ENCODE assay signal across 8 cellular contexts in genomic region chrX:103356897-103357296, GRCh38. TPM values are rescaled to one million over a fixed set of nuclear protein-coding genes. Genes with fewer than 3 reads are reported as not detected.
DNase-seq lines count a peak whose midpoint lies in the region; ATAC-seq and TF ChIP-seq lines count a peak whose summit lies in the region.

No MANE protein-coding gene starts in this region.

- H3K4me1 Mint-ChIP-seq in HFFc6 (ENCODE audit: low read depth) (peaks cover 39% of the 10 kb centered on the region), immature natural killer cell (peaks cover 9% of the 10 kb centered on the region in 2 donors)
- H3K4me1 Mint-ChIP-seq in stimulated activated naive B cell treated with anti-CD40 and anti-IgM and Interleukin-4, amounts not matched to agents 10 μg/mL and 1 μg/mL and 100 μg/mL, for 72 hours: peaks cover 4 to 15% of the 10 kb centered on the region in 2 donors

- H3K36me3 Mint-ChIP-seq in HFFc6 (ENCODE audit: low read depth): peaks cover 14% of the 10 kb centered on the region
- no peaks in the 10 kb centered on the region for H3K36me3 Mint-ChIP-seq in immature natural killer cell
- H3K36me3 Mint-ChIP-seq in stimulated activated naive B cell treated with anti-CD40 and anti-IgM and Interleukin-4, amounts not matched to agents 10 μg/mL and 1 μg/mL and 100 μg/mL, for 72 hours: no peaks in the 10 kb centered on the region

- in situ Hi-C loops in astrocyte of the spinal cord (cut with HindIII; ENCODE audit: low sequenced_read_pairs): no loop called here

- ATAC-seq in stimulated activated naive B cell treated with anti-CD40 and anti-IgM and Interleukin-4, amounts not matched to agents 10 μg/mL and 1 μg/mL and 100 μg/mL, for 72 hours (replicated peaks): peak in 1 of 2 donors; percentile 29
- ATAC-seq in GM19452 (IDR thresholded peaks at IDR 0.05; ENCODE audit: unreplicated experiment) (no peak), GM19455 (IDR thresholded peaks at IDR 0.05; ENCODE audit: unreplicated experiment) (no peak)

- no peak for DNase-seq in AG04449 (ENCODE audit: low read depth, low spot score)
- DNase-seq in HFFc6: no peak
- no peak for DNase-seq in astrocyte of the spinal cord (ENCODE audit: low read depth, low spot score)
- DNase-seq in immature natural killer cell: no peak
- no peak for DNase-seq in stimulated activated naive B cell treated with anti-CD40 and anti-IgM and Interleukin-4, amounts not matched to agents 10 μg/mL and 1 μg/mL and 100 μg/mL, for 72 hours
- DNase-seq in activated CD4-positive, alpha-beta T cell treated with anti-CD3 and anti-CD28 coated beads, Interleukin-2, amount 50 U/mL, for 4 hours: no peak

- H3K9me3 Mint-ChIP-seq in HFFc6 (no peaks in the 10 kb centered on the region), immature natural killer cell (no peaks in the 10 kb centered on the region)
- no peaks in the 10 kb centered on the region for H3K9me3 Mint-ChIP-seq in stimulated activated naive B cell treated with anti-CD40 and anti-IgM and Interleukin-4, amounts not matched to agents 10 μg/mL and 1 μg/mL and 100 μg/mL, for 72 hours

- H3K4me3 ChIP-seq in AG04449 (ENCODE audit: low read depth, low read length) (peak overlapping the region; percentile 79), astrocyte of the spinal cord (ENCODE audit: low read depth, low read length) (peak overlapping the region; percentile 89)

- CTCF ChIA-PET in AG04449 (lab: Yijun Ruan, JAX): interaction anchor here (1.1 to 2.1 kb wide), 2 partner anchors 14 to 107 kb away, joined by 8 to 12 read pairs; no protein-coding TSS in a partner anchor

- peak overlapping the region; percentile 97 for H3K4me3 Mint-ChIP-seq in HFFc6
- H3K4me3 Mint-ChIP-seq in immature natural killer cell: peak overlapping the region; percentile 74 to 85 (median 80)
- H3K4me3 Mint-ChIP-seq in stimulated activated naive B cell treated with anti-CD40 and anti-IgM and Interleukin-4, amounts not matched to agents 10 μg/mL and 1 μg/mL and 100 μg/mL, for 72 hours: peak overlapping the region; percentile 83 to 84

- POLR2A ChIA-PET in AG04449 (lab: Yijun Ruan, JAX): no interaction called here

- TF ChIP-seq CTCF in AG04449 (IDR thresholded peaks at IDR 0.05; ENCODE audit: insufficient read depth, low read length, missing control alignments): no peak
- no peak for TF ChIP-seq CTCF in HFFc6 (IDR thresholded peaks at IDR 0.05)
- no peak for TF ChIP-seq CTCF in astrocyte of the spinal cord (IDR thresholded peaks at IDR 0.05; ENCODE audit: low read depth, low read length)

- peaks cover 1% of the 10 kb centered on the region; the same call in 1 of the 2 replicates for H3K27me3 Mint-ChIP-seq in HFFc6 (ENCODE audit: insufficient read depth)
- H3K27me3 Mint-ChIP-seq in immature natural killer cell (ENCODE audit: low read depth in 3 of 3): peaks cover 7 to 20% (median 7%) of the 10 kb centered on the region in 3 donors
- H3K27me3 Mint-ChIP-seq in stimulated activated naive B cell treated with anti-CD40 and anti-IgM and Interleukin-4, amounts not matched to agents 10 μg/mL and 1 μg/mL and 100 μg/mL, for 72 hours: peaks cover 0 to 26% of the 10 kb centered on the region in 2 donors

- H3K27ac Mint-ChIP-seq in HFFc6 (peak overlapping the region; percentile 97), immature natural killer cell (peak overlapping the region in 1 of 6 donors; percentile 35)
- no peak overlapping the region for H3K27ac Mint-ChIP-seq in stimulated activated naive B cell treated with anti-CD40 and anti-IgM and Interleukin-4, amounts not matched to agents 10 μg/mL and 1 μg/mL and 100 μg/mL, for 72 hours

RNA-seq across cellular contexts. Expression of gene TCEAL9, which starts 0.6 kb away (rescaled TPM):
- total RNA-seq in HFFc6 (2021; fragmentation: NEBNext Ultra II Directional; extraction: Animal tissue kit (Norgen Biotek cat#: 25700)): 10 to 100 TPM; 77.3 to 99.9 (median 83.0) TPM
- 1 to 10 TPM in 1 of 3 donors, under 1 TPM in 1, not detected in 1; 0.79 to 3.2 TPM for polyA plus RNA-seq in immature natural killer cell

RNA-seq across cellular contexts. Expression of gene BEX3, which starts 19.4 kb away (rescaled TPM):
- 100 to 1,000 TPM; 251 to 325 (median 291) TPM for total RNA-seq in HFFc6 (2021; fragmentation: NEBNext Ultra II Directional; extraction: Animal tissue kit (Norgen Biotek cat#: 25700))
- polyA plus RNA-seq in immature natural killer cell: 1 to 10 TPM; 8.1 to 9.8 (median 9.7) TPM

RNA-seq across cellular contexts. Expression of gene TCEAL7, which starts 26.9 kb away (rescaled TPM):
- total RNA-seq in HFFc6 (2021; fragmentation: NEBNext Ultra II Directional; extraction: Animal tissue kit (Norgen Biotek cat#: 25700)): 10 to 100 TPM; 12.3 to 17.5 (median 16.0) TPM
- not detected for polyA plus RNA-seq in immature natural killer cell

RNA-seq across cellular contexts. Expression of gene BEX2, which starts 46.1 kb away (rescaled TPM):
- not detected for total RNA-seq in HFFc6 (2021; fragmentation: NEBNext Ultra II Directional; extraction: Animal tissue kit (Norgen Biotek cat#: 25700))
- polyA plus RNA-seq in immature natural killer cell: 10 to 100 TPM; 37.5 to 59.6 (median 38.2) TPM
